In the genomic region with DNA sequence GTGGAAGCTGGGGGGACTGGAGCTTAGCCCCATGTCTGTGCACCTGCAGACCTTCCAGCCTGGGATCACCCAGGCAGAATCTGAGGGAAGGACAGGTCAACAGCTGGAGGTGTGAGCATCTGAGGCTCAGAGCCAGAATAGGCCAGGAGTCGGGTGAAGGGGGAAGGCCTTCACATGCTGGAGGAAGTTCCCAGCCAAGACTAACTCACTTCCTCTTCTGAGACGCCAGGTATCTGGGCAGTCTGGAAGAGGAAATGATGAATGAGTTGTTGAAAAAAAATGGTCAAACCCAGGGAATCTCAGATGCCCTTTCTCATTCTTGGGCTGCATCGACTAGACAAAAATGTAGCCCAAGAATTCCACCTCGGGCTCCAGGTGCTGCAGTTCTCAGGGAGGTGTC, we compare ENCODE assay signal across 1 cellular context.
TF ChIP-seq lines count a peak whose summit lies in the region.

No MANE protein-coding gene starts in this region.

TF ChIP-seq in GM12878, 131 proteins besides CTCF, POLR2A, EP300 and RAD21:
- TF ChIP-seq POU2F2 (IDR thresholded peaks at IDR 0.05; ENCODE audit: borderline replicate concordance, low read depth, low read length) (no peak), IKZF1 (conservative IDR thresholded peaks at IDR 0.05) (0 out of 2 replicates have a peak, but pooled peaks have one; percentile 21), LARP7 (IDR thresholded peaks at IDR 0.05) (no peak), SREBF1 (IDR thresholded peaks at IDR 0.05; ENCODE audit: low read length) (no peak), SPI1 (IDR thresholded peaks at IDR 0.05; ENCODE audit: borderline replicate concordance, insufficient read depth, low read depth, low read length) (peak; percentile 85; the same call in 1 of the 2 replicates)
- TF ChIP-seq, protein P1, sequence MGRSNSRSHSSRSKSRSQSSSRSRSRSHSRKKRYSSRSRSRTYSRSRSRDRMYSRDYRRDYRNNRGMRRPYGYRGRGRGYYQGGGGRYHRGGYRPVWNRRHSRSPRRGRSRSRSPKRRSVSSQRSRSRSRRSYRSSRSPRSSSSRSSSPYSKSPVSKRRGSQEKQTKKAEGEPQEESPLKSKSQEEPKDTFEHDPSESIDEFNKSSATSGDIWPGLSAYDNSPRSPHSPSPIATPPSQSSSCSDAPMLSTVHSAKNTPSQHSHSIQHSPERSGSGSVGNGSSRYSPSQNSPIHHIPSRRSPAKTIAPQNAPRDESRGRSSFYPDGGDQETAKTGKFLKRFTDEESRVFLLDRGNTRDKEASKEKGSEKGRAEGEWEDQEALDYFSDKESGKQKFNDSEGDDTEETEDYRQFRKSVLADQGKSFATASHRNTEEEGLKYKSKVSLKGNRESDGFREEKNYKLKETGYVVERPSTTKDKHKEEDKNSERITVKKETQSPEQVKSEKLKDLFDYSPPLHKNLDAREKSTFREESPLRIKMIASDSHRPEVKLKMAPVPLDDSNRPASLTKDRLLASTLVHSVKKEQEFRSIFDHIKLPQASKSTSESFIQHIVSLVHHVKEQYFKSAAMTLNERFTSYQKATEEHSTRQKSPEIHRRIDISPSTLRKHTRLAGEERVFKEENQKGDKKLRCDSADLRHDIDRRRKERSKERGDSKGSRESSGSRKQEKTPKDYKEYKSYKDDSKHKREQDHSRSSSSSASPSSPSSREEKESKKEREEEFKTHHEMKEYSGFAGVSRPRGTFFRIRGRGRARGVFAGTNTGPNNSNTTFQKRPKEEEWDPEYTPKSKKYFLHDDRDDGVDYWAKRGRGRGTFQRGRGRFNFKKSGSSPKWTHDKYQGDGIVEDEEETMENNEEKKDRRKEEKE (IDR thresholded peaks at IDR 0.05): no peak
